15 cellular contexts compared by ENCODE assay signal in the genomic region with DNA sequence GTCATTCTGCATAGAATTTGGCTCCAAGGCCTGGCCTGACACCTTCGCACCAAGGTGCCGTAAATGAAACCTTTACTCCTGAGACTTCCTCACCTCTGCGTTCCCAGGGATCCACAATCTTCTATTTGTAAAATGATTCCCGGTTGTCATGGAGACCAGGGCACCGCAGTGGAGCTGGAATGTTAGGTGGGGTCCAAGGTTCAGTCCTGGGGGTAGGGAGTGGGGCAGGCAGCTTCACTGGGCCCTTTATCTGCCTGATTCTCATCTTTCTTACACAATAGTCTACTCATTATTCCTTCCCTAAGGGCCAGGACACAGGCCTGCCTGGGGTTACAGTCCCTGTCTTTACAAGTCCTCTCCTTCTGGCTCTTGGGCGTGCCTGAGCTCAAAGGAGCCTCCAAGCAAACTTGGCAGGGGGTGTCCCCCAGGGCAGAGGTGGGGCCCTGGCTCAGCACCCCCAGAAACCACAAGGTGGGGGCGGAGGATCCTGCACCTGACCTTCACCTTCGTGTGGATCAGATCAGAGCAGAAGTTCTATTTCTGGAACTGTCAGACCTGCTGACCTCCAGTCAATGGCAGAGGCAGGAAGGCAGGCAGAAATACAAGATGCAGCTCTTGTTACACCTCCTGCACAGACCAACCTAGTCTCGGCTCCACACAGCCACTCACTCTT. TPM values are rescaled to one million over a fixed set of nuclear protein-coding genes. Genes with fewer than 3 reads are reported as not detected.
DNase-seq lines count a peak whose midpoint lies in the region; ATAC-seq and TF ChIP-seq lines count a peak whose summit lies in the region.
"Had no signal": no experiment of that assay in that cellular context is flagged by ENCODE, and none has a peak within 500 bp of the region (broad histone marks: within the 10 kb centered on the region; RNA-seq: fewer than 3 reads in every experiment).

No MANE protein-coding gene starts in this region.

- no peak overlapping the region for H3K4ac ChIP-seq in neuronal stem cell (ENCODE audit: low read length)

- no peak for TF ChIP-seq CTCF in lower lobe of right lung (IDR thresholded peaks at IDR 0.05)

- no peak overlapping the region for H3K9ac ChIP-seq in neuronal stem cell (ENCODE audit: low read depth, low read length, poor library complexity)

- H3K79me1 ChIP-seq in neuronal stem cell (ENCODE audit: low read depth, low read length): no peaks in the 10 kb centered on the region

- DNase-seq in Daoy (ENCODE audit: low read depth) (peak; percentile 60), NCI-H69 (lab: John Stamatoyannopoulos, UW) (peak; percentile 31), epithelial cell of prostate (ENCODE audit: low read depth, low spot score) (no peak), neuronal stem cell (ENCODE audit: low spot score) (no peak), NCI-H1436 treated with DMSO at 0.1 percent for 48 hours (lab: John Stamatoyannopoulos, UW) (no peak), NCI-H2227 treated with DMSO at 0.1 percent for 48 hours (lab: John Stamatoyannopoulos, UW) (no peak), lower lobe of right lung (no peak)
- DNase-seq in activated CD8-positive, alpha-beta memory T cell treated with anti-CD3 and anti-CD28 coated beads, Interleukin-2, amount 50 U/mL, for 4 hours: no peak
- DNase-seq: activated CD8-positive, alpha-beta T cell treated with anti-CD3 and anti-CD28 coated beads, Interleukin-2, amount 10 ng/mL, durations not matched to agents 7 days and 5 days; activated naive CD4-positive, alpha-beta T cell; OCI-M1; stimulated activated CD4-positive, alpha-beta T cell treated with anti-CD3 and anti-CD28 coated beads, Interleukin-4, amount 100 ng/mL, for 24 hours; stimulated activated naive CD4-positive, alpha-beta T cell; T-helper 9 cell had no signal

- H2BK120ac ChIP-seq in neuronal stem cell (ENCODE audit: low read depth, low read length): no peak overlapping the region

- no peak overlapping the region for H3K4me3 ChIP-seq in neuronal stem cell (ENCODE audit: low read length in 2 of 2)
- no peak overlapping the region for H3K4me3 ChIP-seq in lower lobe of right lung

- WGBS in neuronal stem cell (ENCODE audit: extremely low coverage in 2 of 2, insufficient read length in 2 of 2, insufficient replicate concordance in 1 of 2), 2 donors: no CpG with 5 or more reads among the region's 9 CpGs

- H3K4me1 ChIP-seq in neuronal stem cell (ENCODE audit: control insufficient read depth in 2 of 2, insufficient read depth in 1 of 2, low read depth in 1 of 2, low read length in 2 of 2) (peaks cover 0 to 22% of the 10 kb centered on the region in 2 donors), lower lobe of right lung (no peaks in the 10 kb centered on the region)

- H3K14ac ChIP-seq in neuronal stem cell (ENCODE audit: low read length): no peak overlapping the region

- intact Hi-C loops in lower lobe of right lung (cut with DNase I): no loop called here

- no peak overlapping the region for H2BK5ac ChIP-seq in neuronal stem cell (ENCODE audit: low read length)

- no peak overlapping the region for H4K91ac ChIP-seq in neuronal stem cell (ENCODE audit: low read depth, low read length, poor library complexity)

- peaks cover 0 to 32% (median 0%) of the 10 kb centered on the region in 3 experiments for H3K27me3 ChIP-seq in neuronal stem cell (ENCODE audit: control insufficient read depth in 3 of 3, insufficient read depth in 3 of 3, low read depth in 1 of 3, low read length in 3 of 3)
- peaks cover 45% of the 10 kb centered on the region for H3K27me3 ChIP-seq in lower lobe of right lung (ENCODE audit: low read depth)

- no peak overlapping the region for H3K23ac ChIP-seq in neuronal stem cell (ENCODE audit: low read depth, low read length, poor library complexity)

- H3K36me3 ChIP-seq in neuronal stem cell (replicated peaks in 1 of 2; ENCODE audit: control insufficient read depth in 2 of 2, insufficient read depth in 2 of 2, low read length in 2 of 2): no peaks in the 10 kb centered on the region
- H3K36me3 ChIP-seq in lower lobe of right lung: no peaks in the 10 kb centered on the region

- peak overlapping the region; percentile 3 for H3K27ac ChIP-seq in epithelial cell of prostate
- H3K27ac ChIP-seq in neuronal stem cell (replicated peaks; ENCODE audit: low read length): no peak overlapping the region
- H3K27ac ChIP-seq in lower lobe of right lung: no peak overlapping the region

- peak overlapping the region; percentile 5 for H3K18ac ChIP-seq in neuronal stem cell (ENCODE audit: low read length)

- H3K9me3 ChIP-seq in neuronal stem cell (replicated peaks in 1 of 2; ENCODE audit: control insufficient read depth in 2 of 2, insufficient read depth in 1 of 2, low read depth in 1 of 2, low read length in 2 of 2): peaks cover 0 to 5% of the 10 kb centered on the region in 2 donors
- no peaks in the 10 kb centered on the region for H3K9me3 ChIP-seq in lower lobe of right lung

- no peak overlapping the region for H3K4me2 ChIP-seq in neuronal stem cell (ENCODE audit: insufficient read depth, low read length, poor library complexity, severe bottlenecking)

- no peak overlapping the region for H4K8ac ChIP-seq in neuronal stem cell (ENCODE audit: low read depth, low read length)

- ATAC-seq in lower lobe of right lung: no peak
- ATAC-seq: activated CD8-positive, alpha-beta T cell treated with anti-CD3 and anti-CD28 coated beads, Interleukin-2, amount 10 ng/mL, durations not matched to agents 7 days and 5 days had no signal

- no peak overlapping the region for H2AFZ ChIP-seq in neuronal stem cell (ENCODE audit: low read length)

- no peak overlapping the region for H2AK5ac ChIP-seq in neuronal stem cell (ENCODE audit: low read depth, low read length)

- peak overlapping the region; percentile 35 for H2BK12ac ChIP-seq in neuronal stem cell (ENCODE audit: low read length)

- H2BK15ac ChIP-seq in neuronal stem cell (ENCODE audit: low read length): no peak overlapping the region

RNA-seq across cellular contexts. Expression of gene RIPK4, which starts 51.1 kb away (rescaled TPM):
- total RNA-seq in Daoy (2014; rRNA removed; shearing (Covaris generic)): 33.6 and 39.5 TPM in 2 replicates
- polyA plus RNA-seq in neuronal stem cell (2013, experiment 1 of 2): 0.47 TPM
- 0.46 TPM for polyA plus RNA-seq in neuronal stem cell (2013, experiment 2 of 2)
- 8.7 TPM for total RNA-seq in lower lobe of right lung
- total RNA-seq: activated CD8-positive, alpha-beta T cell treated with anti-CD3 and anti-CD28 coated beads, Interleukin-2, amount 10 ng/mL, durations not matched to agents 7 days and 5 days; endothelial cell of umbilical vein had no signal
- polyA plus RNA-seq: endothelial cell of umbilical vein had no signal

Comparison
In these comparisons a context has a peak if more than half of its experiments do, and no peak if none do; other contexts are left out.
1. DNase-seq: peak in Daoy (single experiment) and NCI-H69 (single experiment); none in epithelial cell of prostate (single experiment), neuronal stem cell (single experiment), NCI-H1436 treated with DMSO at 0.1 percent for 48 hours (single experiment), activated CD8-positive, alpha-beta memory T cell treated with anti-CD3 and anti-CD28 coated beads, Interleukin-2, amount 50 U/mL, for 4 hours (single experiment), NCI-H2227 treated with DMSO at 0.1 percent for 48 hours (single experiment) and lower lobe of right lung (single experiment).